ENCODE assay signal across 11 cellular contexts in genomic region chr1:65119-65518, GRCh38. TPM values are rescaled to one million over a fixed set of nuclear protein-coding genes. Genes with fewer than 3 reads are reported as not detected.
"Had no signal": no experiment of that assay in that cellular context is flagged by ENCODE, and none has a peak within 500 bp of the region (broad histone marks: within the 10 kb centered on the region; RNA-seq: fewer than 3 reads in every experiment).

Gene OR4F5, plus strand, starts transcription at chr1:65419.

RNA-seq across cellular contexts. Expression of gene OR4F5, which starts in this region (rescaled TPM):
- total RNA-seq: OCI-LY7, PC-3, PC-9, Peyer's patch, Right ventricle myocardium inferior, Right ventricle myocardium superior, RPMI7951, SJCRH30, SJSA1, SK-MEL-5 had no signal
- polyA plus RNA-seq: SK-N-SH had no signal
